ENCODE assay signal across 1 cellular context in genomic region chr11:75323609-75324008, GRCh38.
TF ChIP-seq lines count a peak whose summit lies in the region.

No MANE protein-coding gene starts in this region.

TF ChIP-seq in HepG2, 621 proteins besides CTCF, POLR2A, EP300 and RAD21 (continued from another document and continues in another):
- TF ChIP-seq, protein P1, sequence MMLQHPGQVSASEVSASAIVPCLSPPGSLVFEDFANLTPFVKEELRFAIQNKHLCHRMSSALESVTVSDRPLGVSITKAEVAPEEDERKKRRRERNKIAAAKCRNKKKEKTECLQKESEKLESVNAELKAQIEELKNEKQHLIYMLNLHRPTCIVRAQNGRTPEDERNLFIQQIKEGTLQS (CRISPR knock-in tag; IDR thresholded peaks at IDR 0.05), result no peak
- TF ChIP-seq ATF4 (CRISPR knock-in tag; IDR thresholded peaks at IDR 0.05), result no peak
- no peak for TF ChIP-seq NFAT5 (CRISPR knock-in tag; IDR thresholded peaks at IDR 0.05)
- no peak for TF ChIP-seq YY1 (IDR thresholded peaks at IDR 0.05; ENCODE audit: insufficient read depth, insufficient replicate concordance, low read depth, low read length)
- TF ChIP-seq RORA (CRISPR knock-in tag; IDR thresholded peaks at IDR 0.05), result no peak
- TF ChIP-seq, protein P2, sequence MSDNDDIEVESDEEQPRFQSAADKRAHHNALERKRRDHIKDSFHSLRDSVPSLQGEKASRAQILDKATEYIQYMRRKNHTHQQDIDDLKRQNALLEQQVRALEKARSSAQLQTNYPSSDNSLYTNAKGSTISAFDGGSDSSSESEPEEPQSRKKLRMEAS (IDR thresholded peaks at IDR 0.05), result no peak
- TF ChIP-seq, protein P3, sequence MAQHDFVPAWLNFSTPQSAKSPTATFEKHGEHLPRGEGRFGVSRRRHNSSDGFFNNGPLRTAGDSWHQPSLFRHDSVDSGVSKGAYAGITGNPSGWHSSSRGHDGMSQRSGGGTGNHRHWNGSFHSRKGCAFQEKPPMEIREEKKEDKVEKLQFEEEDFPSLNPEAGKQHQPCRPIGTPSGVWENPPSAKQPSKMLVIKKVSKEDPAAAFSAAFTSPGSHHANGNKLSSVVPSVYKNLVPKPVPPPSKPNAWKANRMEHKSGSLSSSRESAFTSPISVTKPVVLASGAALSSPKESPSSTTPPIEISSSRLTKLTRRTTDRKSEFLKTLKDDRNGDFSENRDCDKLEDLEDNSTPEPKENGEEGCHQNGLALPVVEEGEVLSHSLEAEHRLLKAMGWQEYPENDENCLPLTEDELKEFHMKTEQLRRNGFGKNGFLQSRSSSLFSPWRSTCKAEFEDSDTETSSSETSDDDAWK (CRISPR knock-in tag; IDR thresholded peaks at IDR 0.05), result no peak
- TF ChIP-seq ZNF766 (CRISPR knock-in tag; IDR thresholded peaks at IDR 0.05; ENCODE audit: borderline replicate concordance), result no peak
- no peak for TF ChIP-seq ZNF772 (CRISPR knock-in tag; IDR thresholded peaks at IDR 0.05)
- TF ChIP-seq ZNF20 (CRISPR knock-in tag; IDR thresholded peaks at IDR 0.05), result no peak
- no peak for TF ChIP-seq PHF8 (CRISPR knock-in tag; IDR thresholded peaks at IDR 0.05)
- TF ChIP-seq, protein P4, sequence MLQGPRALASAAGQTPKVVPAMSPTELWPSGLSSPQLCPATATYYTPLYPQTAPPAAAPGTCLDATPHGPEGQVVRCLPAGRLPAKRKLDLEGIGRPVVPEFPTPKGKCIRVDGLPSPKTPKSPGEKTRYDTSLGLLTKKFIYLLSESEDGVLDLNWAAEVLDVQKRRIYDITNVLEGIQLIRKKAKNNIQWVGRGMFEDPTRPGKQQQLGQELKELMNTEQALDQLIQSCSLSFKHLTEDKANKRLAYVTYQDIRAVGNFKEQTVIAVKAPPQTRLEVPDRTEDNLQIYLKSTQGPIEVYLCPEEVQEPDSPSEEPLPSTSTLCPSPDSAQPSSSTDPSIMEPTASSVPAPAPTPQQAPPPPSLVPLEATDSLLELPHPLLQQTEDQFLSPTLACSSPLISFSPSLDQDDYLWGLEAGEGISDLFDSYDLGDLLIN (CRISPR knock-in tag; IDR thresholded peaks at IDR 0.05; ENCODE audit: borderline replicate concordance), result no peak
- no peak for TF ChIP-seq YEATS2 (CRISPR knock-in tag; IDR thresholded peaks at IDR 0.05; ENCODE audit: borderline replicate concordance)
- no peak for TF ChIP-seq ZSCAN25 (CRISPR knock-in tag; IDR thresholded peaks at IDR 0.05)
- TF ChIP-seq PCBP1 (IDR thresholded peaks at IDR 0.05; ENCODE audit: borderline replicate concordance, low read depth, low read length), result no peak
- TF ChIP-seq ZNF605 (CRISPR knock-in tag; IDR thresholded peaks at IDR 0.05), result no peak
- no peak for TF ChIP-seq ZIK1 (CRISPR knock-in tag; IDR thresholded peaks at IDR 0.05; ENCODE audit: borderline replicate concordance, low read depth)
- TF ChIP-seq MYNN (CRISPR knock-in tag; IDR thresholded peaks at IDR 0.05; ENCODE audit: low read depth), result no peak
- no peak for TF ChIP-seq ZNF335 (CRISPR knock-in tag; IDR thresholded peaks at IDR 0.05)
- no peak for TF ChIP-seq SAFB2 (CRISPR knock-in tag; IDR thresholded peaks at IDR 0.05; ENCODE audit: borderline replicate concordance, low read depth)
- no peak for TF ChIP-seq ZNF607 (CRISPR knock-in tag; IDR thresholded peaks at IDR 0.05; ENCODE audit: borderline replicate concordance)
- no peak for TF ChIP-seq ZNF432 (CRISPR knock-in tag; IDR thresholded peaks at IDR 0.05; ENCODE audit: borderline replicate concordance)
- no peak for TF ChIP-seq TOE1 (CRISPR knock-in tag; IDR thresholded peaks at IDR 0.05)
- TF ChIP-seq, protein P5, sequence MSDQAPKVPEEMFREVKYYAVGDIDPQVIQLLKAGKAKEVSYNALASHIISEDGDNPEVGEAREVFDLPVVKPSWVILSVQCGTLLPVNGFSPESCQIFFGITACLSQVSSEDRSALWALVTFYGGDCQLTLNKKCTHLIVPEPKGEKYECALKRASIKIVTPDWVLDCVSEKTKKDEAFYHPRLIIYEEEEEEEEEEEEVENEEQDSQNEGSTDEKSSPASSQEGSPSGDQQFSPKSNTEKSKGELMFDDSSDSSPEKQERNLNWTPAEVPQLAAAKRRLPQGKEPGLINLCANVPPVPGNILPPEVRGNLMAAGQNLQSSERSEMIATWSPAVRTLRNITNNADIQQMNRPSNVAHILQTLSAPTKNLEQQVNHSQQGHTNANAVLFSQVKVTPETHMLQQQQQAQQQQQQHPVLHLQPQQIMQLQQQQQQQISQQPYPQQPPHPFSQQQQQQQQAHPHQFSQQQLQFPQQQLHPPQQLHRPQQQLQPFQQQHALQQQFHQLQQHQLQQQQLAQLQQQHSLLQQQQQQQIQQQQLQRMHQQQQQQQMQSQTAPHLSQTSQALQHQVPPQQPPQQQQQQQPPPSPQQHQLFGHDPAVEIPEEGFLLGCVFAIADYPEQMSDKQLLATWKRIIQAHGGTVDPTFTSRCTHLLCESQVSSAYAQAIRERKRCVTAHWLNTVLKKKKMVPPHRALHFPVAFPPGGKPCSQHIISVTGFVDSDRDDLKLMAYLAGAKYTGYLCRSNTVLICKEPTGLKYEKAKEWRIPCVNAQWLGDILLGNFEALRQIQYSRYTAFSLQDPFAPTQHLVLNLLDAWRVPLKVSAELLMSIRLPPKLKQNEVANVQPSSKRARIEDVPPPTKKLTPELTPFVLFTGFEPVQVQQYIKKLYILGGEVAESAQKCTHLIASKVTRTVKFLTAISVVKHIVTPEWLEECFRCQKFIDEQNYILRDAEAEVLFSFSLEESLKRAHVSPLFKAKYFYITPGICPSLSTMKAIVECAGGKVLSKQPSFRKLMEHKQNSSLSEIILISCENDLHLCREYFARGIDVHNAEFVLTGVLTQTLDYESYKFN (CRISPR knock-in tag; conservative IDR thresholded peaks at IDR 0.05), result peak; percentile 85
- TF ChIP-seq ZNF879 (CRISPR knock-in tag; IDR thresholded peaks at IDR 0.05), result no peak
- TF ChIP-seq CENPT (CRISPR knock-in tag; IDR thresholded peaks at IDR 0.05; ENCODE audit: low read depth), result no peak
- TF ChIP-seq ZNF253 (CRISPR knock-in tag; IDR thresholded peaks at IDR 0.05; ENCODE audit: borderline replicate concordance), result no peak
- no peak for TF ChIP-seq NFIC (IDR thresholded peaks at IDR 0.05; ENCODE audit: low read length)
- TF ChIP-seq MLLT10 (CRISPR knock-in tag; IDR thresholded peaks at IDR 0.05), result no peak
- TF ChIP-seq RNF2 (conservative IDR thresholded peaks at IDR 0.05; ENCODE audit: low read depth), result no peak
- 0 out of 2 replicates have a peak, but pooled peaks have one; percentile 43 for TF ChIP-seq ZNF503 (CRISPR knock-in tag; IDR thresholded peaks at IDR 0.05)
- 0 out of 4 replicates have a peak, but pooled peaks of 1 of the 2 experiments have one; percentile 10 for TF ChIP-seq REST (IDR thresholded peaks at IDR 0.05; ENCODE audit: borderline replicate concordance in 1 of 2, low read depth in 1 of 2, low read length in 2 of 2)
- TF ChIP-seq MNT (IDR thresholded peaks at IDR 0.05), result no peak
- 0 out of 2 replicates have a peak, but pooled peaks have one; percentile 37 for TF ChIP-seq POGZ (CRISPR knock-in tag; IDR thresholded peaks at IDR 0.05)
- TF ChIP-seq, protein P6, sequence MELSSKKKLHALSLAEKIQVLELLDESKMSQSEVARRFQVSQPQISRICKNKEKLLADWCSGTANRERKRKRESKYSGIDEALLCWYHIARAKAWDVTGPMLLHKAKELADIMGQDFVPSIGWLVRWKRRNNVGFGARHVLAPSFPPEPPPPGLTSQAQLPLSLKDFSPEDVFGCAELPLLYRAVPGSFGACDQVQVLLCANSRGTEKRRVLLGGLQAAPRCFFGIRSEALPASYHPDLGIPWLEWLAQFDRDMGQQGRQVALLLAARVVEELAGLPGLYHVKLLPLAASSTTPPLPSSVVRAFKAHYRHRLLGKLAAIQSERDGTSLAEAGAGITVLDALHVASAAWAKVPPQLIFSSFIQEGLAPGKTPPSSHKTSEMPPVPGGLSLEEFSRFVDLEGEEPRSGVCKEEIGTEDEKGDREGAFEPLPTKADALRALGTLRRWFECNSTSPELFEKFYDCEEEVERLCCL (CRISPR knock-in tag; IDR thresholded peaks at IDR 0.05; ENCODE audit: borderline replicate concordance), result no peak
- TF ChIP-seq ATRX (CRISPR knock-in tag; IDR thresholded peaks at IDR 0.05; ENCODE audit: borderline replicate concordance), result no peak
- no peak for TF ChIP-seq CHCHD3 (CRISPR knock-in tag; IDR thresholded peaks at IDR 0.05)
- TF ChIP-seq ZNF558 (CRISPR knock-in tag; IDR thresholded peaks at IDR 0.05; ENCODE audit: borderline replicate concordance), result no peak
- no peak for TF ChIP-seq ZNF549 (CRISPR knock-in tag; IDR thresholded peaks at IDR 0.05)
- TF ChIP-seq GZF1 (CRISPR knock-in tag; IDR thresholded peaks at IDR 0.05), result no peak
